Comparison of ENCODE assay signal across 9 cellular contexts in the genomic region with DNA sequence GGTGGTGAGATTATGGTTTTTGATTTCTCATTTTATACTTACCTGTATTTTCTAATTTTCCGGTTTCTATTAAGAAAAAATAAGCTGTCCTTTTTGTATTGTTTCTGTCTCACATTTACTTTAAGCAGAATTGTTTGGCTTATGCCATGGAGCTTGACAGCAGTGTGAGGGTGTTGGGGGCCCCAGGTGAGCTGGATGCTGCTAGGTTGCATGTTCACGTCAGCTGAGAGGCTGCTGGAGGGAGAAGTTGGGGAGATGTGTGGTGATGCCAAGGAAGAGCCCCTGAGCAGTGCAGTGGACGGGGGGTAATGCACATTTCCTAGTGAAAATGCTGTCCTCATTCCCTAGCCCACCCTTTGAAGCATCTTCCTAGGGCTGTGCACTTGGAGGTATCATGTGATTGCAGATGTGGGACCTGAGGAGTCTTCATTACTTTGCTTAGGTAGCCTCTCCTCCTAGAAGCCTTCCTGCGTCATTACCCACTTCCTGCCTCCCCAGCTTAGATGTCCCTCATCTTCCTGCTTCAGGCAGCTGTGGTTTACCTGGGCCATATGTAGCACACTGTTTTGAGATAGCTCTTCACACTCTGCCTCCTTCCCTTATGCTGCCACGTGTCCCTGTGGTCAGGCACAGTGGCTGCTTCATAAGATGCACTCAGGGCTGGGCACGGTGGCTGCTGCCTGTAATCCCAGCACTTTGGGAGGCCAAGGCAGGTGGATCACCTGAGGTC. TPM values are rescaled to one million over a fixed set of nuclear protein-coding genes. Genes with fewer than 3 reads are reported as not detected.
DNase-seq lines count a peak whose midpoint lies in the region; ATAC-seq, FAIRE-seq and TF ChIP-seq lines count a peak whose summit lies in the region.
"Had no signal": no experiment of that assay in that cellular context is flagged by ENCODE, and none has a peak within 500 bp of the region (broad histone marks: within the 10 kb centered on the region; RNA-seq: fewer than 3 reads in every experiment).

No MANE protein-coding gene starts in this region.

- DNase-seq in GM13977 (ENCODE audit: low spot score) (peak; percentile 32), lower lobe of right lung (no peak), NCI-H2107 (lab: John Stamatoyannopoulos, UW) (no peak), Kasumi-1 (lab: John Stamatoyannopoulos, UW) (no peak), NCI-H2107 treated with DMSO at 0.1 percent for 48 hours (lab: John Stamatoyannopoulos, UW; ENCODE audit: unreplicated experiment) (no peak), urothelium cell line (ENCODE audit: low spot score) (no peak)
- DNase-seq in activated CD4-positive, alpha-beta T cell treated with anti-CD3 and anti-CD28 coated beads, Interleukin-2, amount 10 ng/mL, durations not matched to agents 24 days and 14 days: peak; percentile 95

- H3K4me3 Mint-ChIP-seq in activated CD4-positive, alpha-beta T cell treated with anti-CD3 and anti-CD28 coated beads, Interleukin-2, amount 10 ng/mL, durations not matched to agents 24 days and 14 days: peak overlapping the region; percentile 84

- H3K27me3 ChIP-seq in lower lobe of right lung (ENCODE audit: low read depth): no peaks in the 10 kb centered on the region

- H3K4me3 ChIP-seq in lower lobe of right lung: no peak overlapping the region

- intact Hi-C loops in activated CD4-positive, alpha-beta T cell treated with anti-CD3 and anti-CD28 coated beads, Interleukin-2, amount 10 ng/mL, durations not matched to agents 24 days and 14 days (cut with micrococcal nuclease): loop anchor here (1.0 to 5.0 kb wide), 3 partner anchors 16 to 175 kb away; partner anchors contain the start of genes ATG16L1 and DGKD
- intact Hi-C loops in lower lobe of right lung (cut with DNase I): no loop called here

- peaks cover 62% of the 10 kb centered on the region for H3K4me1 Mint-ChIP-seq in activated CD4-positive, alpha-beta T cell treated with anti-CD3 and anti-CD28 coated beads, Interleukin-2, amount 10 ng/mL, durations not matched to agents 24 days and 14 days

- H3K4me1 ChIP-seq in lower lobe of right lung: no peaks in the 10 kb centered on the region

- peaks cover 100% of the 10 kb centered on the region for H3K36me3 ChIP-seq in lower lobe of right lung

- TF ChIP-seq CTCF in GM13977 (IDR thresholded peaks at IDR 0.05; ENCODE audit: extremely low read depth, insufficient read depth, missing control alignments): no peak
- TF ChIP-seq CTCF in lower lobe of right lung (IDR thresholded peaks at IDR 0.05): no peak

- H3K27me3 Mint-ChIP-seq in activated CD4-positive, alpha-beta T cell treated with anti-CD3 and anti-CD28 coated beads, Interleukin-2, amount 10 ng/mL, durations not matched to agents 24 days and 14 days: no peaks in the 10 kb centered on the region

- H3K27ac Mint-ChIP-seq in activated CD4-positive, alpha-beta T cell treated with anti-CD3 and anti-CD28 coated beads, Interleukin-2, amount 10 ng/mL, durations not matched to agents 24 days and 14 days: peak overlapping the region; percentile 97

- no peaks in the 10 kb centered on the region for H3K9me3 ChIP-seq in lower lobe of right lung

- peak overlapping the region; percentile 20 for H3K27ac ChIP-seq in lower lobe of right lung

- peaks cover 75% of the 10 kb centered on the region for H3K36me3 Mint-ChIP-seq in activated CD4-positive, alpha-beta T cell treated with anti-CD3 and anti-CD28 coated beads, Interleukin-2, amount 10 ng/mL, durations not matched to agents 24 days and 14 days (ENCODE audit: low read depth)

- no peak for FAIRE-seq in urothelium cell line (lab: Jason Lieb, UNC)
- FAIRE-seq: colon had no signal

- no peaks in the 10 kb centered on the region for H3K9me3 Mint-ChIP-seq in activated CD4-positive, alpha-beta T cell treated with anti-CD3 and anti-CD28 coated beads, Interleukin-2, amount 10 ng/mL, durations not matched to agents 24 days and 14 days

- in situ Hi-C loops in GM13977 (cut with MboI; ENCODE audit: low pct_unique_long_range_greater_than_20kb, low sequenced_read_pairs, unreplicated experiment): loop anchor here (25.0 kb wide), 1 partner anchor 405 kb away; the partner anchor contains the start of gene SNORC

- peak; percentile 81 for ATAC-seq in HG02973 (IDR thresholded peaks at IDR 0.05; ENCODE audit: unreplicated experiment)
- ATAC-seq in lower lobe of right lung: peak; percentile 79 to 87

RNA-seq across cellular contexts. Expression of gene ATG16L1, which starts 16.2 kb away (rescaled TPM):
- total RNA-seq in activated CD4-positive, alpha-beta T cell treated with anti-CD3 and anti-CD28 coated beads, Interleukin-2, amount 10 ng/mL, durations not matched to agents 24 days and 14 days: 36.7 and 37.9 TPM in 2 replicates
- total RNA-seq in lower lobe of right lung: 21.4 TPM

RNA-seq across cellular contexts. Expression of gene SAG, which starts 39.9 kb away (rescaled TPM):
- not detected in 2 replicates for total RNA-seq in activated CD4-positive, alpha-beta T cell treated with anti-CD3 and anti-CD28 coated beads, Interleukin-2, amount 10 ng/mL, durations not matched to agents 24 days and 14 days
- total RNA-seq in lower lobe of right lung: not detected

Comparison
In these comparisons a context has a peak if more than half of its experiments do, and no peak if none do; other contexts are left out.
1. DNase-seq: peak in GM13977 (single experiment) and activated CD4-positive, alpha-beta T cell treated with anti-CD3 and anti-CD28 coated beads, Interleukin-2, amount 10 ng/mL, durations not matched to agents 24 days and 14 days (single experiment); none in lower lobe of right lung (single experiment), NCI-H2107 (single experiment), Kasumi-1 (0 of 2), NCI-H2107 treated with DMSO at 0.1 percent for 48 hours (single experiment) and urothelium cell line (single experiment).